ENCODE assay signal across 19 cellular contexts in the genomic region with DNA sequence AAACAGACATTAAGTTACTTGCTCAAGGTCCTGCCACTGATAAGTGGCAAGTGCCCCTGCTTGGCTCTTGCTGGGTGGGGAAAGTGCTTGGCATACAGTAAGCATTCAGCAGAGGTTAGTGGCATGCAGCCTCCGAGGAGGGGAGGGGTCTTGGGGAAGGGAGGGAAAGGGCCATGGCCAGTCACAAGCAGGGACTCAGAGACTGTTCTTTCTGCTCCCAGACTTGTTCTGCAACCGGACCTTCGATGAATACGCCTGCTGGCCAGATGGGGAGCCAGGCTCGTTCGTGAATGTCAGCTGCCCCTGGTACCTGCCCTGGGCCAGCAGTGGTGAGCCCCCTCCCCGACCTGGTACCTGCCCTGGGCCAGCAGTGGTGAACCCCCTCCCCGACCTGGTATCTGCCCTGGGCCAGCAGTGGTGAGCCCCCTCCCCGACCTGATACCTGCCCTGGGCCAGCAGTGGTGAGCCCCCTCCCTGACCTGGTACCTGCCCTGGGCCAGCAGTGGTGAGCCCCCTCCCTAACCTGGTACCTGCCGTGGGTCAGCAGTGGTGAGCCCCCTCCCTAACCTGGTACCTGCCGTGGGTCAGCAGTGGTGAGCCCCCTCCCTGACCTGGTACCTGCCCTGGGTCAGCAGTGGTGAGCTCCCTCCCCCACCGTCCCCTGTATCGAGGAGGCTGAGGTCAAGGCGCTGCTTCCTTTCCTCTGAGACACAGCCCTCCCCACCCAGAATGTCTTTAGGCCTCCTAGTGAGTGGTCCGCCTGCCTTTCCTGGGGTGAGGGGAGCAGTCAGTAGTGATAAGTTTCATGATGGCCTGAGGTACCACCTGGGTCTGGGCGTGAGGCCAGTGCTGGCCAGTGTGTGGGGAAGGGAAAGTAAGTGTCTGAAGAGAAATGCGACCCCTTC. TPM values are rescaled to one million over a fixed set of nuclear protein-coding genes. Genes with fewer than 3 reads are reported as not detected.
"Had no signal": no experiment of that assay in that cellular context is flagged by ENCODE, and none has a peak within 500 bp of the region (broad histone marks: within the 10 kb centered on the region; RNA-seq: fewer than 3 reads in every experiment).

No MANE protein-coding gene starts in this region.

- ATAC-seq: esophagus mucosa; gastrocnemius medialis; heart right ventricle; sciatic nerve; stimulated activated naive B cell treated with anti-CD40 and anti-IgM and Interleukin-4, amounts not matched to agents 10 μg/mL and 1 μg/mL and 100 μg/mL, for 72 hours; stimulated activated naive CD8-positive, alpha-beta T cell treated with anti-CD3 and anti-CD28 coated beads, Interleukin-15, amount 100 ng/mL, for 72 hours had no signal

- H3K9me3 ChIP-seq: gastrocnemius medialis, heart right ventricle, thoracic aorta, transverse colon had no signal

- H3K4me3 Mint-ChIP-seq: mesothelial cell of epicardium; nephron; stimulated activated naive B cell treated with anti-CD40 and anti-IgM and Interleukin-4, amounts not matched to agents 10 μg/mL and 1 μg/mL and 100 μg/mL, for 72 hours; stimulated activated naive CD8-positive, alpha-beta T cell treated with anti-CD3 and anti-CD28 coated beads, Interleukin-15, amount 100 ng/mL, for 72 hours had no signal

- H3K36me3 ChIP-seq: gastrocnemius medialis, heart right ventricle, thoracic aorta, transverse colon had no signal

- H3K27me3 ChIP-seq: gastrocnemius medialis had no signal

- H3K4me1 ChIP-seq: gastrocnemius medialis had no signal

- H3K27ac Mint-ChIP-seq: mesothelial cell of epicardium; nephron; stimulated activated naive B cell treated with anti-CD40 and anti-IgM and Interleukin-4, amounts not matched to agents 10 μg/mL and 1 μg/mL and 100 μg/mL, for 72 hours had no signal

- H3K4me1 Mint-ChIP-seq: mesothelial cell of epicardium; nephron; stimulated activated naive B cell treated with anti-CD40 and anti-IgM and Interleukin-4, amounts not matched to agents 10 μg/mL and 1 μg/mL and 100 μg/mL, for 72 hours had no signal

- H3K36me3 Mint-ChIP-seq: mesothelial cell of epicardium; stimulated activated naive B cell treated with anti-CD40 and anti-IgM and Interleukin-4, amounts not matched to agents 10 μg/mL and 1 μg/mL and 100 μg/mL, for 72 hours had no signal

- H3K27ac ChIP-seq: gastrocnemius medialis, heart right ventricle, thoracic aorta, transverse colon had no signal

- DNase-seq: effector memory CD4-positive, alpha-beta T cell; gastrocnemius medialis; heart right ventricle; hypothalamus; kidney glomerular epithelial cell; stimulated activated CD4-positive, alpha-beta T cell treated with anti-CD3 and anti-CD28 coated beads, Interleukin-2, amount 100 ng/mL, for 24 hours; stimulated activated CD4-positive, alpha-beta T cell treated with anti-CD3 and anti-CD28 coated beads, Interleukin-4, amount 100 ng/mL, for 4 hours; stimulated activated naive B cell treated with anti-CD40 and anti-IgM and Interleukin-4, amounts not matched to agents 10 μg/mL and 1 μg/mL and 100 μg/mL, for 72 hours; stimulated activated naive CD8-positive, alpha-beta T cell treated with anti-CD3 and anti-CD28 coated beads, Interleukin-15, amount 100 ng/mL, for 72 hours; transverse colon had no signal

- H3K4me3 ChIP-seq: gastrocnemius medialis, heart right ventricle, thoracic aorta, transverse colon had no signal

- H3K9me3 Mint-ChIP-seq: mesothelial cell of epicardium; stimulated activated naive B cell treated with anti-CD40 and anti-IgM and Interleukin-4, amounts not matched to agents 10 μg/mL and 1 μg/mL and 100 μg/mL, for 72 hours; stimulated activated naive CD8-positive, alpha-beta T cell treated with anti-CD3 and anti-CD28 coated beads, Interleukin-15, amount 100 ng/mL, for 72 hours had no signal

RNA-seq across cellular contexts. Expression of gene GLP1R, which starts 8.9 kb away (rescaled TPM):
- total RNA-seq: fibroblast of lung, gastrocnemius medialis, mesothelial cell of epicardium, omental fat pad, pulmonary artery endothelial cell, skeletal muscle tissue, thoracic aorta, transverse colon had no signal
